1 cellular context compared by ENCODE assay signal in the genomic region with DNA sequence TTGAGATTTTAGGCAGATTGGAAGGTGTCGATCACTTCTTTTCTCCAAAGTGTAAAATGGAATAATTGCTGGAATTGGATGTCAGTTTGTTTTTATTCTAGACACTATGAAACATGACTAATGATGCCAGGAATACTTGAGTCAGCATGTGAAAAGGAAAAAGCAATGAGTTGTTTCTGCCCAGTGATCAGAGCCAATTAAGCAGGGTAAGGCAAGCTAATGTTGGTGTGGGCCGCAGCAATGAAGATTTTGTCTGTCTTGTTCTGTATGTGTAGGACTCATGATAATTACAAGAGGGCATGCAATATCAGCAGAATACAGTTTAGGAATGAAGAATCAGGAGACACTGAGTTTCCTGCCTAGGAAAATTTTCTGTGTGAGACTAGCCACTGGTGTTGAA.
TF ChIP-seq lines count a peak whose summit lies in the region.

No MANE protein-coding gene starts in this region.

TF ChIP-seq in GM12878, 131 proteins besides CTCF, POLR2A, EP300 and RAD21 (continued from another document):
- TF ChIP-seq CREB1 (IDR thresholded peaks at IDR 0.05; ENCODE audit: low read depth) (no peak), ZNF384 (IDR thresholded peaks at IDR 0.05; ENCODE audit: borderline replicate concordance, low read depth, low read length) (no peak), SMAD1 (IDR thresholded peaks at IDR 0.05; ENCODE audit: low read depth, partially characterized antibody) (no peak), ZNF217 (IDR thresholded peaks at IDR 0.05) (no peak), EZH2 (IDR thresholded peaks at IDR 0.05; ENCODE audit: borderline replicate concordance, control insufficient read depth, low read depth, low read length) (no peak), CHD2 (IDR thresholded peaks at IDR 0.05; ENCODE audit: borderline replicate concordance, low read depth, low read length) (no peak)
- TF ChIP-seq, protein P1, sequence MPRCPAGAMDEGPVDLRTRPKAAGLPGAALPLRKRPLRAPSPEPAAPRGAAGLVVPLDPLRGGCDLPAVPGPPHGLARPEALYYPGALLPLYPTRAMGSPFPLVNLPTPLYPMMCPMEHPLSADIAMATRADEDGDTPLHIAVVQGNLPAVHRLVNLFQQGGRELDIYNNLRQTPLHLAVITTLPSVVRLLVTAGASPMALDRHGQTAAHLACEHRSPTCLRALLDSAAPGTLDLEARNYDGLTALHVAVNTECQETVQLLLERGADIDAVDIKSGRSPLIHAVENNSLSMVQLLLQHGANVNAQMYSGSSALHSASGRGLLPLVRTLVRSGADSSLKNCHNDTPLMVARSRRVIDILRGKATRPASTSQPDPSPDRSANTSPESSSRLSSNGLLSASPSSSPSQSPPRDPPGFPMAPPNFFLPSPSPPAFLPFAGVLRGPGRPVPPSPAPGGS (IDR thresholded peaks at IDR 0.05; ENCODE audit: borderline replicate concordance, insufficient read depth, low read depth, low read length, poor library complexity, severe bottlenecking) = no peak
- TF ChIP-seq, protein P2, sequence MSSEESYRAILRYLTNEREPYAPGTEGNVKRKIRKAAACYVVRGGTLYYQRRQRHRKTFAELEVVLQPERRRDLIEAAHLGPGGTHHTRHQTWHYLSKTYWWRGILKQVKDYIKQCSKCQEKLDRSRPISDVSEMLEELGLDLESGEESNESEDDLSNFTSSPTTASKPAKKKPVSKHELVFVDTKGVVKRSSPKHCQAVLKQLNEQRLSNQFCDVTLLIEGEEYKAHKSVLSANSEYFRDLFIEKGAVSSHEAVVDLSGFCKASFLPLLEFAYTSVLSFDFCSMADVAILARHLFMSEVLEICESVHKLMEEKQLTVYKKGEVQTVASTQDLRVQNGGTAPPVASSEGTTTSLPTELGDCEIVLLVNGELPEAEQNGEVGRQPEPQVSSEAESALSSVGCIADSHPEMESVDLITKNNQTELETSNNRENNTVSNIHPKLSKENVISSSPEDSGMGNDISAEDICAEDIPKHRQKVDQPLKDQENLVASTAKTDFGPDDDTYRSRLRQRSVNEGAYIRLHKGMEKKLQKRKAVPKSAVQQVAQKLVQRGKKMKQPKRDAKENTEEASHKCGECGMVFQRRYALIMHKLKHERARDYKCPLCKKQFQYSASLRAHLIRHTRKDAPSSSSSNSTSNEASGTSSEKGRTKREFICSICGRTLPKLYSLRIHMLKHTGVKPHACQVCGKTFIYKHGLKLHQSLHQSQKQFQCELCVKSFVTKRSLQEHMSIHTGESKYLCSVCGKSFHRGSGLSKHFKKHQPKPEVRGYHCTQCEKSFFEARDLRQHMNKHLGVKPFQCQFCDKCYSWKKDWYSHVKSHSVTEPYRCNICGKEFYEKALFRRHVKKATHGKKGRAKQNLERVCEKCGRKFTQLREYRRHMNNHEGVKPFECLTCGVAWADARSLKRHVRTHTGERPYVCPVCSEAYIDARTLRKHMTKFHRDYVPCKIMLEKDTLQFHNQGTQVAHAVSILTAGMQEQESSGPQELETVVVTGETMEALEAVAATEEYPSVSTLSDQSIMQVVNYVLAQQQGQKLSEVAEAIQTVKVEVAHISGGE (CRISPR knock-in tag; IDR thresholded peaks at IDR 0.05) = no peak
